Comparison of ENCODE assay signal across 8 cellular contexts in genomic region chr20:3887870-3888614, GRCh38. TPM values are rescaled to one million over a fixed set of nuclear protein-coding genes. Genes with fewer than 3 reads are reported as not detected.
DNase-seq lines count a peak whose midpoint lies in the region; TF ChIP-seq lines count a peak whose summit lies in the region.

No MANE protein-coding gene starts in this region.

- H3K4me3 ChIP-seq in BE2C (ENCODE audit: low read depth, low read length) (peak overlapping the region; percentile 97), HUES6 (ENCODE audit: low read depth, low read length) (peak overlapping the region; percentile 91), adipocyte (ENCODE audit: low read length) (peak overlapping the region; percentile 85), iPS-15b (ENCODE audit: low read depth, low read length) (peak overlapping the region; percentile 88), spleen (peak overlapping the region; percentile 55 to 99 (median 94))

- H3K27me3 ChIP-seq in BE2C (no peaks in the 10 kb centered on the region), HUES6 (ENCODE audit: control insufficient read depth, insufficient read depth, low read length) (no peaks in the 10 kb centered on the region), adipocyte (replicated peaks; ENCODE audit: control insufficient read depth, insufficient read depth, low read length) (no peaks in the 10 kb centered on the region), iPS-15b (ENCODE audit: control insufficient read depth, insufficient read depth, low read length) (no peaks in the 10 kb centered on the region), spleen (replicated peaks in 1 of 7) (no peaks in the 10 kb centered on the region)

- TF ChIP-seq CTCF in BE2C (IDR thresholded peaks at IDR 0.05; ENCODE audit: low read depth, low read length) (no peak), spleen (IDR thresholded peaks at IDR 0.05 in 8 of 11, conservative IDR thresholded peaks at IDR 0.05 in 3 of 11) (no peak), GM10248 (IDR thresholded peaks at IDR 0.05; ENCODE audit: control extremely low read depth, extremely low read depth, low read depth, missing control alignments) (no peak)

- no peak for DNase-seq in BE2C
- peak; percentile 60 for DNase-seq in adipocyte (ENCODE audit: low read depth)
- no peak for DNase-seq in spleen
- no peak for DNase-seq in NCI-H1105 (lab: John Stamatoyannopoulos, UW)
- no peak for DNase-seq in GM10248 (ENCODE audit: extremely low spot score)
- DNase-seq in midbrain (lab: John Stamatoyannopoulos, UW): no peak

- H3K4me1 ChIP-seq in BE2C: peaks cover 9% of the 10 kb centered on the region
- peaks cover 18% of the 10 kb centered on the region for H3K4me1 ChIP-seq in HUES6 (ENCODE audit: control insufficient read depth, insufficient read depth, low read length)
- peaks cover 29% of the 10 kb centered on the region for H3K4me1 ChIP-seq in adipocyte (ENCODE audit: control insufficient read depth, insufficient read depth, low read length)
- H3K4me1 ChIP-seq in iPS-15b (ENCODE audit: control insufficient read depth, insufficient read depth, low read length): peaks cover 11% of the 10 kb centered on the region
- peaks cover 31 to 56% (median 42%) of the 10 kb centered on the region in 6 donors for H3K4me1 ChIP-seq in spleen

- POLR2A ChIA-PET in GM10248 (lab: Yijun Ruan, JAX): interaction anchor here (0.6 kb wide), 1 partner anchor 31 kb away, joined by 7 read pairs; no protein-coding TSS in a partner anchor

- WGBS in spleen, 5 donors: 22 to 34% (median 27%) methylated on average over 16 of the region's 16 CpGs

- H3K9ac ChIP-seq in HUES6 (ENCODE audit: low read length): peak overlapping the region; percentile 99
- peak overlapping the region; percentile 94 for H3K9ac ChIP-seq in adipocyte (ENCODE audit: low read length)
- peak overlapping the region; percentile 89 for H3K9ac ChIP-seq in iPS-15b (ENCODE audit: low read depth, low read length)

- CTCF ChIA-PET in GM10248 (lab: Yijun Ruan, JAX): interaction anchor here (0.6 to 4.0 kb wide), 12 partner anchors 9 to 197 kb away, joined by 3 to 17 read pairs (median 6); partner anchors contain the start of gene AP5S1

- H3K36me3 ChIP-seq in BE2C (peaks cover 21% of the 10 kb centered on the region), HUES6 (ENCODE audit: control insufficient read depth, insufficient read depth, low read length) (peaks cover 21% of the 10 kb centered on the region; the same call in 1 of the 2 replicates), adipocyte (ENCODE audit: control insufficient read depth, insufficient read depth, low read length, severe bottlenecking) (no peaks in the 10 kb centered on the region), iPS-15b (ENCODE audit: control insufficient read depth, insufficient read depth, low read length) (no peaks in the 10 kb centered on the region), spleen (no peaks in the 10 kb centered on the region)

- TF ChIP-seq POLR2A in spleen (IDR thresholded peaks at IDR 0.05): no peak

- H3K27ac ChIP-seq in HUES6 (ENCODE audit: low read depth, low read length) (peak overlapping the region; percentile 94; the same call in 1 of the 2 replicates), spleen (peak overlapping the region; percentile 97 to 100 (median 98))

- intact Hi-C loops in spleen (cut with DNase I; ENCODE audit: low total_unique reads): no loop called here

- H3K9me3 ChIP-seq in BE2C (no peaks in the 10 kb centered on the region), HUES6 (ENCODE audit: control insufficient read depth, insufficient read depth, low read depth, low read length) (no peaks in the 10 kb centered on the region), adipocyte (ENCODE audit: control insufficient read depth, low read length) (no peaks in the 10 kb centered on the region), iPS-15b (ENCODE audit: control insufficient read depth, insufficient read depth, low read length) (no peaks in the 10 kb centered on the region), spleen (no peaks in the 10 kb centered on the region)

RNA-seq across cellular contexts. Expression of gene PANK2, which starts 1.1 kb away (rescaled TPM):
- 54.4 TPM for polyA plus RNA-seq in BE2C (2012; ENCODE audit: insufficient read depth, insufficient read length, low read depth)
- total RNA-seq in spleen: 10 to 100 TPM; 45.5 to 74.4 (median 67.9) TPM
- 10 to 100 TPM; 23.0 to 36.2 (median 32.3) TPM for polyA plus RNA-seq in spleen

RNA-seq across cellular contexts. Expression of gene MAVS, which starts 41.4 kb away (rescaled TPM):
- 11.6 TPM for polyA plus RNA-seq in BE2C (2012; ENCODE audit: insufficient read depth, insufficient read length, low read depth)
- total RNA-seq in spleen: 10 to 100 TPM; 27.2 to 45.0 (median 41.0) TPM
- polyA plus RNA-seq in spleen: 10 to 100 TPM in 1 of 3 donors, 1 to 10 TPM in 2; 4.1 to 18.5 (median 5.2) TPM
